17 cellular contexts compared by ENCODE assay signal in the genomic region with DNA sequence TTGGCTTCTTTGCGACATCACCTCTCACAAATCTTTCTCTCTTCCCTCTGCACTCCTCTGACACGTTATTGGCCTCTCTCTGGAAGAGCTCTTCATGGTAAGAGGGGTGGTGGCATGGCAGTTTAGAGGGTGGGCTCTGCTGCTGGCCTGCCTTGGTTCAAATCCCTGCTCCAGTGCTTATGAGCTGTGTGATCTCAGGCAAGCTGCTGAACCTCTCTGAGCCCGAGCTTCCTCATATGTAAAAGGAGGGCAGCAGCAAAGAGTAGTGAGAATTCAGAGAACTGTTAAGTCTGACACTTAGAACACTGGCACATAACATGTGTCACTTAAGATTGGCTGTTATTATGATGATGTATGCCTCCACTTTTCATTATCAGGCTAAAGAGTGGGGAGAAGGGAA.
A peak's percentile ranks its signal among the peaks of the same experiment; 100 is the strongest.
DNase-seq lines count a peak whose midpoint lies in the region; ATAC-seq and TF ChIP-seq lines count a peak whose summit lies in the region.
"Had no signal": no experiment of that assay in that cellular context is flagged by ENCODE, and none has a peak within 500 bp of the region (broad histone marks: within the 10 kb centered on the region; RNA-seq: fewer than 3 reads in every experiment).

No MANE protein-coding gene starts in this region.

- peak overlapping the region in 3 of 5 experiments; percentile 26 to 51 (median 46) for H3K27ac Mint-ChIP-seq in brain
- H3K27ac Mint-ChIP-seq: CD4-positive, alpha-beta T cell; GM23338; IgD-negative memory B cell had no signal

- no peak overlapping the region for H3K4me3 Mint-ChIP-seq in brain
- H3K4me3 Mint-ChIP-seq: CD4-positive, alpha-beta T cell; GM23338; H9; IgD-negative memory B cell had no signal

- H3K4me1 Mint-ChIP-seq in brain = peaks cover 79% of the 10 kb centered on the region
- H3K4me1 Mint-ChIP-seq: GM23338 had no signal

- no peaks in the 10 kb centered on the region for H4K20me1 ChIP-seq in BLaER1

- peak overlapping the region; percentile 79 for H3K4me2 ChIP-seq in BLaER1
- H3K4me2 ChIP-seq: GM23338, KMS-11 had no signal

- H3K9me3 ChIP-seq in BLaER1 = no peaks in the 10 kb centered on the region

- peaks cover 23% of the 10 kb centered on the region; the same call in 1 of the 2 replicates for H3K36me3 ChIP-seq in BLaER1

- ATAC-seq in GM18519 (IDR thresholded peaks at IDR 0.05; ENCODE audit: low FRiP score, unreplicated experiment) = no peak
- ATAC-seq in GM18909 (IDR thresholded peaks at IDR 0.05; ENCODE audit: poor library complexity, unreplicated experiment) = no peak
- ATAC-seq in HG03460 (IDR thresholded peaks at IDR 0.05; ENCODE audit: unreplicated experiment) = no peak
- ATAC-seq: GM12878, GM23338 had no signal

- no peaks in the 10 kb centered on the region for H3K9me3 Mint-ChIP-seq in brain
- H3K9me3 Mint-ChIP-seq: CD4-positive, alpha-beta T cell; GM23338; H9; IgD-negative memory B cell had no signal

- H3K4me1 ChIP-seq in BLaER1 = peaks cover 85% of the 10 kb centered on the region

- TF ChIP-seq CTCF in HL-60 (IDR thresholded peaks at IDR 0.05; ENCODE audit: insufficient read depth, low read length) (no peak), brain (conservative IDR thresholded peaks at IDR 0.05) (no peak)

- peaks cover 2% of the 10 kb centered on the region for H3K27me3 Mint-ChIP-seq in brain
- H3K27me3 Mint-ChIP-seq: CD4-positive, alpha-beta T cell; IgD-negative memory B cell had no signal

- H3K36me3 Mint-ChIP-seq in brain = no peaks in the 10 kb centered on the region

- DNase-seq in HL-60 (ENCODE audit: low read depth in 1 of 2, low spot score in 1 of 2) (no peak), putamen (ENCODE audit: low spot score) (peak; percentile 26)
- no peak for DNase-seq in activated CD4-positive, alpha-beta T cell treated with anti-CD3 and anti-CD28 coated beads for 48 hours
- DNase-seq: C1 segment of cervical spinal cord; Calu3; CD4-positive, alpha-beta T cell; DMS 273 treated with DMSO at 0.1 percent for 48 hours; H9 had no signal

- H3K27me3 ChIP-seq in BLaER1 (no peaks in the 10 kb centered on the region), HL-60 (ENCODE audit: insufficient read depth, poor library complexity, severe bottlenecking) (no peaks in the 10 kb centered on the region)

- 0 out of 2 replicates have a peak overlapping the region, but pooled peaks have one; percentile 16 for H3K4me3 ChIP-seq in BLaER1
- no peak overlapping the region for H3K4me3 ChIP-seq in HL-60 (replicated peaks; ENCODE audit: insufficient read depth, low read length)
- H3K4me3 ChIP-seq: GM12878, GM23338 had no signal

- H3K27ac ChIP-seq in BLaER1 (peak overlapping the region; percentile 75), HL-60 (replicated peaks) (peak overlapping the region; percentile 76)
- H3K27ac ChIP-seq: KMS-11 had no signal

- H3K9ac ChIP-seq in BLaER1 = peak overlapping the region; percentile 70
- H3K9ac ChIP-seq: KMS-11 had no signal
